ENCODE assay signal across 13 cellular contexts in genomic region chr9:96620832-96621269, GRCh38. TPM values are rescaled to one million over a fixed set of nuclear protein-coding genes. Genes with fewer than 3 reads are reported as not detected.
DNase-seq lines count a peak whose midpoint lies in the region; ATAC-seq, FAIRE-seq and TF ChIP-seq lines count a peak whose summit lies in the region.
"Had no signal": no experiment of that assay in that cellular context is flagged by ENCODE, and none has a peak within 500 bp of the region (broad histone marks: within the 10 kb centered on the region; RNA-seq: fewer than 3 reads in every experiment).

No MANE protein-coding gene starts in this region.

- peaks cover 5 to 15% (median 6%) of the 10 kb centered on the region in 4 donors for H3K4me1 Mint-ChIP-seq in CD4-positive, CD25-positive, alpha-beta regulatory T cell
- peaks cover 8 to 16% (median 10%) of the 10 kb centered on the region in 3 donors for H3K4me1 Mint-ChIP-seq in IgD-negative memory B cell

- no peak overlapping the region for H3K27ac ChIP-seq in CD4-positive, CD25-positive, alpha-beta regulatory T cell (ENCODE audit: insufficient read depth, low read length, poor library complexity, severe bottlenecking)
- no peak overlapping the region; the same call in 1 of the 2 replicates for H3K27ac ChIP-seq in H1 (ENCODE audit: low read depth, low read length)
- no peak overlapping the region for H3K27ac ChIP-seq in gastrocnemius medialis

- H3K4ac ChIP-seq in H1 (replicated peaks; ENCODE audit: insufficient read length, low read depth, low read length): no peak overlapping the region

- peaks cover 2 to 26% of the 10 kb centered on the region in 2 experiments; a peak in 2 of 4 replicates for H3K79me2 ChIP-seq in H1 (ENCODE audit: control insufficient read depth in 1 of 2, insufficient read depth in 2 of 2, low read length in 2 of 2)

- H3K27me3 Mint-ChIP-seq in CD4-positive, CD25-positive, alpha-beta regulatory T cell: peaks cover 67% of the 10 kb centered on the region
- H3K27me3 Mint-ChIP-seq in IgD-negative memory B cell: peaks cover 29% of the 10 kb centered on the region

- peaks cover 16% of the 10 kb centered on the region for H3K27me3 ChIP-seq in CD4-positive, CD25-positive, alpha-beta regulatory T cell (ENCODE audit: control insufficient read depth, insufficient read depth, low read length)
- H3K27me3 ChIP-seq in H1 (replicated peaks in 1 of 4; ENCODE audit: control insufficient read depth in 3 of 4, extremely low read depth in 1 of 4, insufficient read depth in 3 of 4, low read length in 3 of 4) (peaks cover 0 to 13% (median 6%) of the 10 kb centered on the region in 4 experiments; a peak in 5 of 7 replicates), mucosa of stomach (ENCODE audit: control insufficient read depth, insufficient read depth, low read length) (no peaks in the 10 kb centered on the region), gastrocnemius medialis (no peaks in the 10 kb centered on the region)
- H3K27me3 ChIP-seq: colonic mucosa had no signal

- no peak overlapping the region; the same call in 1 of the 2 replicates for H3K18ac ChIP-seq in H1 (ENCODE audit: extremely low read depth, low read length)

- no peak overlapping the region for H2AK5ac ChIP-seq in H1 (ENCODE audit: low read depth, low read length)

- peak overlapping the region in 3 of 4 donors; percentile 36 to 78 (median 77) for H3K4me3 Mint-ChIP-seq in CD4-positive, CD25-positive, alpha-beta regulatory T cell
- peak overlapping the region in 2 of 4 donors; percentile 86 to 87 for H3K4me3 Mint-ChIP-seq in IgD-negative memory B cell

- H2BK20ac ChIP-seq in H1 (ENCODE audit: low read length): no peak overlapping the region

- no peak for ATAC-seq in CD4-positive, CD25-positive, alpha-beta regulatory T cell (ENCODE audit: low read depth in 2 of 2)
- ATAC-seq in gastrocnemius medialis: no peak
- no peak for ATAC-seq in GM19035 (IDR thresholded peaks at IDR 0.05; ENCODE audit: unreplicated experiment)
- ATAC-seq: left cardiac atrium had no signal

- no peak overlapping the region for H2BK15ac ChIP-seq in H1 (ENCODE audit: low read length)

- H4K20me1 ChIP-seq in H1 (replicated peaks in 1 of 2; ENCODE audit: control insufficient read depth in 1 of 2, insufficient read depth in 2 of 2, low read length in 2 of 2): peaks cover 12 to 13% of the 10 kb centered on the region in 2 experiments

- WGBS in H1 (ENCODE audit: extremely low coverage in 1 of 2, insufficient coverage in 1 of 2, insufficient read length in 1 of 2, insufficient replicate concordance in 2 of 2, low coverage in 1 of 2, low lambda C conversion rate in 2 of 2, missing lambda C conversion rate in 1 of 2), 2 experiments: 2% methylated on average over 7 of the region's 7 CpGs; no CpG with 5 or more reads in 1 of the 2 experiments

- CTCF ChIA-PET in H1 (lab: Charles Lee; ENCODE audit: partially characterized antibody): interaction anchor here (0.8 to 2.0 kb wide), 12 partner anchors 8 to 178 kb away, joined by 3 to 5 read pairs (median 3); no protein-coding TSS in a partner anchor

- no peak overlapping the region for H4K8ac ChIP-seq in H1 (ENCODE audit: extremely low read depth, insufficient read depth, low read length)

- POLR2A ChIA-PET in H1 (lab: Charles Lee; ENCODE audit: partially characterized antibody): interaction anchor here (1.0 kb wide), 2 partner anchors 128 to 202 kb away, joined by 3 read pairs; no protein-coding TSS in a partner anchor

- no peak overlapping the region for H2BK12ac ChIP-seq in H1 (ENCODE audit: low read depth, low read length)

- no peak overlapping the region for H4K91ac ChIP-seq in H1 (replicated peaks; ENCODE audit: insufficient read length, low read length)

- H3K56ac ChIP-seq in H1 (replicated peaks; ENCODE audit: insufficient read length, low read depth, low read length): no peak overlapping the region

- intact Hi-C loops in gastrocnemius medialis (cut with DNase I; ENCODE audit: low total_unique reads): no loop called here

- no peak overlapping the region for H3K4me3 ChIP-seq in CD4-positive, CD25-positive, alpha-beta regulatory T cell (ENCODE audit: low read depth, low read length)
- H3K4me3 ChIP-seq in H1 (ENCODE audit: extremely low read depth in 1 of 4, insufficient read depth in 2 of 4, low read depth in 3 of 4, low read length in 4 of 4) (peak overlapping the region; percentile 23 to 81 (median 60); a peak in 6 of 8 replicates), mucosa of stomach (ENCODE audit: low read length) (no peak overlapping the region), gastrocnemius medialis (no peak overlapping the region)

- no peak for TF ChIP-seq POLR2A in H1 (IDR thresholded peaks at IDR 0.05; ENCODE audit: control extremely low read depth in 1 of 2, low read depth in 2 of 2, low read length in 2 of 2)
- TF ChIP-seq POLR2A in gastrocnemius medialis (IDR thresholded peaks at IDR 0.05): no peak

- no peak overlapping the region for H2BK120ac ChIP-seq in H1 (replicated peaks; ENCODE audit: low read depth, low read length)

- H3K23me2 ChIP-seq in H1 (ENCODE audit: low read depth, low read length): peaks cover 17% of the 10 kb centered on the region

- H3K4me2 ChIP-seq in H1 (ENCODE audit: insufficient read depth in 1 of 2, low read depth in 2 of 2, low read length in 2 of 2): peak overlapping the region; percentile 80 to 82

- no peak overlapping the region for H3K14ac ChIP-seq in H1 (ENCODE audit: insufficient read length)

- TF ChIP-seq EP300 in H1 (IDR thresholded peaks at IDR 0.05; ENCODE audit: borderline replicate concordance in 1 of 2, low read depth in 2 of 2, low read length in 2 of 2): no peak

- H3K36me3 Mint-ChIP-seq in CD4-positive, CD25-positive, alpha-beta regulatory T cell: no peaks in the 10 kb centered on the region
- H3K36me3 Mint-ChIP-seq in IgD-negative memory B cell: no peaks in the 10 kb centered on the region

- H2AFZ ChIP-seq in H1 (ENCODE audit: low read length): peak overlapping the region; percentile 52; the same call in 1 of the 2 replicates

- peaks cover 9% of the 10 kb centered on the region for H3K4me1 ChIP-seq in CD4-positive, CD25-positive, alpha-beta regulatory T cell (ENCODE audit: control insufficient read depth, insufficient read depth, low read length, poor library complexity, severe bottlenecking)
- H3K4me1 ChIP-seq in H1 (replicated peaks in 1 of 4; ENCODE audit: control insufficient read depth in 3 of 4, insufficient read depth in 4 of 4, low read length in 3 of 4): peaks cover 4 to 12% (median 10%) of the 10 kb centered on the region in 4 experiments
- peaks cover 13% of the 10 kb centered on the region for H3K4me1 ChIP-seq in mucosa of stomach (ENCODE audit: control insufficient read depth, insufficient read depth, low read length)
- peaks cover 0 to 8% of the 10 kb centered on the region in 2 donors for H3K4me1 ChIP-seq in gastrocnemius medialis
- H3K4me1 ChIP-seq: colonic mucosa had no signal

- FAIRE-seq in H1 (lab: Jason Lieb, UNC): peak; percentile 77
- FAIRE-seq: GM18507 had no signal

- no peaks in the 10 kb centered on the region for H3K36me3 ChIP-seq in CD4-positive, CD25-positive, alpha-beta regulatory T cell (ENCODE audit: control insufficient read depth, insufficient read depth, low read length)
- no peaks in the 10 kb centered on the region for H3K36me3 ChIP-seq in H1 (ENCODE audit: control insufficient read depth in 2 of 4, insufficient read depth in 4 of 4, low read length in 3 of 4)
- no peaks in the 10 kb centered on the region for H3K36me3 ChIP-seq in mucosa of stomach (ENCODE audit: control insufficient read depth, insufficient read depth, low read length)
- no peaks in the 10 kb centered on the region for H3K36me3 ChIP-seq in gastrocnemius medialis
- H3K36me3 ChIP-seq: colonic mucosa had no signal

- H3K9me3 Mint-ChIP-seq in CD4-positive, CD25-positive, alpha-beta regulatory T cell: peaks cover 0 to 4% (median 0%) of the 10 kb centered on the region in 7 donors
- peaks cover 0 to 3% (median 0%) of the 10 kb centered on the region in 3 donors for H3K9me3 Mint-ChIP-seq in IgD-negative memory B cell

- no peak overlapping the region for H3K23ac ChIP-seq in H1 (ENCODE audit: insufficient read length)

- 0 out of 7 replicates have a peak overlapping the region, but pooled peaks of 1 of the 4 experiments have one; percentile 8 for H3K9ac ChIP-seq in H1 (replicated peaks in 1 of 4; ENCODE audit: extremely low read depth in 1 of 4, low read depth in 3 of 4, low read length in 3 of 4)
- peak overlapping the region; percentile 58 for H3K9ac ChIP-seq in mucosa of stomach (ENCODE audit: low read length)

- no peak overlapping the region for H4K5ac ChIP-seq in H1 (ENCODE audit: insufficient read length, low read depth, low read length)

- peaks cover 5% of the 10 kb centered on the region; the same call in 1 of the 2 replicates for H3K79me1 ChIP-seq in H1 (ENCODE audit: low read depth, low read length)

- H2BK5ac ChIP-seq in H1 (ENCODE audit: low read depth, low read length): peak overlapping the region; percentile 54; the same call in 1 of the 2 replicates

- no peak overlapping the region for H3K27ac Mint-ChIP-seq in CD4-positive, CD25-positive, alpha-beta regulatory T cell
- peak overlapping the region in 2 of 3 donors; percentile 23 to 67 for H3K27ac Mint-ChIP-seq in IgD-negative memory B cell

- TF ChIP-seq CTCF in H1 (IDR thresholded peaks at IDR 0.05; ENCODE audit: control extremely low read depth in 1 of 3, insufficient read depth in 1 of 3, low read depth in 1 of 3, low read length in 3 of 3) (peak in 2 of 3 experiments; percentile 20 to 33; a peak in 2 of 4 replicates), gastrocnemius medialis (IDR thresholded peaks at IDR 0.05 in 4 of 5, conservative IDR thresholded peaks at IDR 0.05 in 1 of 5) (no peak)

- no peak for DNase-seq in CD4-positive, CD25-positive, alpha-beta regulatory T cell
- DNase-seq in H1 (ENCODE audit: low read depth in 1 of 2, low spot score in 2 of 2) (peak; percentile 34 to 56), NCI-H2107 treated with DMSO at 0.1 percent for 48 hours (lab: John Stamatoyannopoulos, UW; ENCODE audit: unreplicated experiment) (no peak), NCI-H1105 treated with DMSO at 0.1 percent for 48 hours (lab: John Stamatoyannopoulos, UW) (no peak), gastrocnemius medialis (no peak)
- DNase-seq: colonic mucosa, Kasumi-1, left cardiac atrium, NCI-H2171 had no signal

- no peaks in the 10 kb centered on the region for H3K9me3 ChIP-seq in CD4-positive, CD25-positive, alpha-beta regulatory T cell (ENCODE audit: control insufficient read depth in 2 of 2, low read length in 2 of 2)
- no peaks in the 10 kb centered on the region for H3K9me3 ChIP-seq in H1 (ENCODE audit: insufficient read depth in 2 of 2, low read depth in 1 of 2, low read length in 1 of 2)
- no peaks in the 10 kb centered on the region for H3K9me3 ChIP-seq in mucosa of stomach (ENCODE audit: control insufficient read depth, low read length)
- H3K9me3 ChIP-seq in gastrocnemius medialis: no peaks in the 10 kb centered on the region
- H3K9me3 ChIP-seq: colonic mucosa had no signal

- peak in 1 of 2 experiments; percentile 36; a peak in 1 of 4 replicates for TF ChIP-seq RAD21 in H1 (IDR thresholded peaks at IDR 0.05 in 1 of 2, conservative IDR thresholded peaks at IDR 0.05 in 1 of 2; ENCODE audit: low read depth in 2 of 2, low read length in 2 of 2)

- in situ Hi-C loops in gastrocnemius medialis (cut with MboI; ENCODE audit: low sequenced_read_pairs in 4 of 4): no loop called here

RNA-seq across cellular contexts. Expression of gene CDC14B, which starts 1.2 kb away (rescaled TPM):
- 7.1 TPM for total RNA-seq in CD4-positive, CD25-positive, alpha-beta regulatory T cell
- polyA plus RNA-seq in CD4-positive, CD25-positive, alpha-beta regulatory T cell: 10 to 100 TPM in 2 of 4 donors, 1 to 10 TPM in 2; 7.4 to 17.7 (median 10.1) TPM
- polyA plus RNA-seq in IgD-negative memory B cell: 8.3 TPM
- total RNA-seq in H1 (2021; fragmentation: NEBNext Ultra II Directional; extraction: Animal tissue kit (Norgen Biotek cat#: 25700)): 43.7 and 44.6 TPM in 2 replicates
- 12.7 and 17.2 TPM in 2 replicates for polyA plus RNA-seq in H1 (2011; rRNA removed)
- polyA plus RNA-seq in H1 (2011; cell fraction: cytosol; rRNA removed): 16.5 TPM
- 23.6 TPM for polyA plus RNA-seq in H1 (2011; cell fraction: nucleus; rRNA removed)
- 20.9 to 29.1 TPM (median 22.0 TPM) in 4 replicates for polyA plus RNA-seq in H1 (2012, experiment 1 of 2)
- 3.3 TPM for polyA plus RNA-seq in H1 (2012, experiment 2 of 2)
- 26.4 TPM for polyA plus RNA-seq in H1 (2013, experiment 1 of 2)
- 26.0 TPM for polyA plus RNA-seq in H1 (2013, experiment 2 of 2)
- polyA minus RNA-seq in H1 (2011; rRNA and poly(A)+ RNA removed): 45.3 and 63.8 TPM in 2 replicates
- polyA minus RNA-seq in H1 (2011; cell fraction: cytosol; rRNA and poly(A)+ RNA removed): 20.8 TPM
- 73.7 TPM for polyA minus RNA-seq in H1 (2011; cell fraction: nucleus; rRNA and poly(A)+ RNA removed)
- total RNA-seq in gastrocnemius medialis: 1 to 10 TPM; 2.0 to 9.4 (median 5.5) TPM

RNA-seq across cellular contexts. Expression of gene PRXL2C, which starts 34.3 kb away (rescaled TPM):
- total RNA-seq in CD4-positive, CD25-positive, alpha-beta regulatory T cell: 20.9 TPM
- 10 to 100 TPM in 1 of 4 donors, 1 to 10 TPM in 3; 7.5 to 11.1 (median 9.6) TPM for polyA plus RNA-seq in CD4-positive, CD25-positive, alpha-beta regulatory T cell
- polyA plus RNA-seq in IgD-negative memory B cell (9.6 TPM), H1 (2011; rRNA removed) (1.8 and 2.8 TPM in 2 replicates)
- 7.3 and 8.3 TPM in 2 replicates for total RNA-seq in H1 (2021; fragmentation: NEBNext Ultra II Directional; extraction: Animal tissue kit (Norgen Biotek cat#: 25700))
- 2.3 TPM for polyA plus RNA-seq in H1 (2011; cell fraction: cytosol; rRNA removed)
- 1.5 TPM for polyA plus RNA-seq in H1 (2011; cell fraction: nucleus; rRNA removed)
- 3.0 to 4.1 TPM (median 3.4 TPM) in 4 replicates for polyA plus RNA-seq in H1 (2012, experiment 1 of 2)
- polyA plus RNA-seq in H1 (2012, experiment 2 of 2): 2.4 TPM
- 5.0 TPM for polyA plus RNA-seq in H1 (2013, experiment 1 of 2)
- polyA plus RNA-seq in H1 (2013, experiment 2 of 2): 5.6 TPM
- 1.9 and 2.5 TPM in 2 replicates for polyA minus RNA-seq in H1 (2011; rRNA and poly(A)+ RNA removed)
- polyA minus RNA-seq in H1 (2011; cell fraction: cytosol; rRNA and poly(A)+ RNA removed): 4.1 TPM
- polyA minus RNA-seq in H1 (2011; cell fraction: nucleus; rRNA and poly(A)+ RNA removed): 2.9 TPM
- 10 to 100 TPM; 16.9 to 29.4 (median 23.8) TPM for total RNA-seq in gastrocnemius medialis

Comparison
In these comparisons a context has a peak if more than half of its experiments do, and no peak if none do; other contexts are left out.
1. DNase-seq: peak in H1 (2 of 2); none in CD4-positive, CD25-positive, alpha-beta regulatory T cell (0 of 3), NCI-H2107 treated with DMSO at 0.1 percent for 48 hours (single experiment), NCI-H1105 treated with DMSO at 0.1 percent for 48 hours (single experiment) and gastrocnemius medialis (0 of 2).
2. H3K4me3 ChIP-seq: peak in H1 (4 of 4); none in CD4-positive, CD25-positive, alpha-beta regulatory T cell (single experiment), mucosa of stomach (single experiment) and gastrocnemius medialis (0 of 4).
3. H3K27ac Mint-ChIP-seq: peak in IgD-negative memory B cell (2 of 3); none in CD4-positive, CD25-positive, alpha-beta regulatory T cell (0 of 3).
4. CTCF ChIP-seq: peak in H1 (2 of 3); none in gastrocnemius medialis (0 of 5).